Comparison of ENCODE assay signal across 1 cellular context in the genomic region with DNA sequence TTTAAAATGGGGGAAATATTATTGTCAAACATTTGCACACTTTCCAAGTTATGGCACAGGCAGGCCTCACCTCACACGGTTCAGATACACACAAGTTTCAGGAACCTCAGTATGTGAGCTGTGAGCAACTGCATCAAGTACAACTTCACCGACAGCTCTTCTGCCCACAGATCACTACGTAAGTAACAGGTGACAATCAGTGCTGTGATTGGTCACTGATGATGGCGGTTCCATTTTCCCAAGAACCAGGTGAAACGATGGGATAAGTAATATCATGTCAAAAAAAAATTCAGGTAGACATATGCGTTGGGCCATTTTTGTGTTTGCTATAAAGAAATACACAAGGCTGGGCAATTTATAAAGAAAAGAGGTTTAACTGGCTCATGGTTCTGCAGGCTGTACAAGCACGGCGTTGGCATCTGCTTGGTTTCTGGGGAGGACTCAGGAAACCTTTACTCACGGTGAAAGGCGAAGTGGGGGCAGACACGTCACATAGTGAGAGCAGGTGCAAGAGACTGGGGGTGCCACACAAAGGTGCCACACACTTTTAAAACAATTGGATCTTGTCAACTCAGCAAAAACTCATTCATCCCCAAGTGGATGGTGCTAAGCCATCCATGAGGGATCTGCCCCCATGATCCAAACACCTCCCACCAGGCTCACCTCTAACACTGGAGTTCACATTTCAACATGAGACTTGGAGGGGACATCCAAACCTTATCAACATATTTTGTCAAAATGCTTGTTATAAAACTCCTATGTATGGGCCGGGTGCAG.
TF ChIP-seq lines count a peak whose summit lies in the region.

No MANE protein-coding gene starts in this region.

TF ChIP-seq in H1, 55 proteins besides CTCF, POLR2A, EP300 and RAD21:
- TF ChIP-seq ASH2L (IDR thresholded peaks at IDR 0.05; ENCODE audit: low read length) (no peak), CHD2 (IDR thresholded peaks at IDR 0.05; ENCODE audit: low read length) (no peak), RBBP5 (IDR thresholded peaks at IDR 0.05; ENCODE audit: borderline replicate concordance, low read depth, low read length) (no peak), RFX5 (IDR thresholded peaks at IDR 0.05; ENCODE audit: borderline replicate concordance, low read depth, low read length) (peak; percentile 68), BRCA1 (IDR thresholded peaks at IDR 0.05; ENCODE audit: low read depth, low read length) (no peak), ZNF274 (IDR thresholded peaks at IDR 0.05; ENCODE audit: borderline replicate concordance, extremely low read depth, low read length) (no peak), RNF2 (IDR thresholded peaks at IDR 0.05; ENCODE audit: borderline replicate concordance, low read depth, low read length, missing control alignments, poor library complexity, severe bottlenecking) (no peak)
